In the genomic region with DNA sequence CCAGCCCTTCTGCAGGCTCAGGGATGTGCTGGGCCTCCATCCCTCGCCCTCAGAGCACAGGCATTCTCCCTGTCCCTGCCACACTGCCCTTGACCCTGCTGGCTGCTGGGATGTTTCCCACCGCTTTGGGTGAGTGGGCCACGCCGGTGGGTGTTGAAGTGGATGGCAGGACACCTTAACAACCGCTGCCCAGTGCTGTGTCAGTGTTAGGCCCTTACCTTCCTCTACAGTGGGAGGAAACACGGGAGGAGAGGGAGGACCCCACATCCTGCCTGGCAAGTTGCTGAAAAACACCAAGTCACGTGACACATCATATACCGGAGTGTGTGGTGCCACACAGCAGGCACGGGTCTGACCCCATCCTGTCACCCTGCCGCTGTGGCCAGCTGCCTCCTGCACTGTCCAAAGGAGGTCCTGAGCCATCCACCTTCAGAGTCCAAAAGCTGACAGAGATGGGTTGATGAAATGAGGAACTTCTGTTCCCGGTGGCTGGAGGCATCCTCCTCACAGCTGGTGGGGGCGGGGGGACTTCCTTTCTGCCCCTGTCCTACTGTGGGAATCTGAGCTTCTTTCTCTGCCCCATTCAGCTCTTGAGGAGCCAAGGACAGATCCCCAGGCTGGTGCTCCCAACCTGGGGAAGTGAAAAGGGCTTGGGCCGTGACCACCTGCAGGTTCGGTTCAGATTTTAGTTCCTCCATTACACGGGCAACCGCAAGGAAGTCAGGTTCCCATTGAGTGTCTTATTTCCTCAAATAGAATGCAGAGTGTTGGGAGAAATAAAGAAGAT, we compare ENCODE assay signal across 8 cellular contexts. TPM values are rescaled to one million over a fixed set of nuclear protein-coding genes. Genes with fewer than 3 reads are reported as not detected.
DNase-seq lines count a peak whose midpoint lies in the region; ATAC-seq and TF ChIP-seq lines count a peak whose summit lies in the region.

No MANE protein-coding gene starts in this region.

- H3K4me2 ChIP-seq in SU-DHL-6 (ENCODE audit: low read depth, low read length, poor library complexity, severe bottlenecking), result peak overlapping the region; percentile 38

- H3K79me2 ChIP-seq in SU-DHL-6 (ENCODE audit: insufficient read depth, low read length), result no peaks in the 10 kb centered on the region

- no peaks in the 10 kb centered on the region for H3K36me3 Mint-ChIP-seq in activated naive CD8-positive, alpha-beta T cell treated with anti-CD3 and anti-CD28 coated beads for 36 hours

- 12 to 15% (median 12%) methylated on average over 15 to 16 of the region's 16 CpGs for WGBS in spleen, 5 donors

- H3K27ac ChIP-seq in SU-DHL-6 (ENCODE audit: low read depth, low read length) (no peak overlapping the region), spleen (peak overlapping the region; percentile 74 to 97 (median 90)), uterus (no peak overlapping the region)

- H4K20me1 ChIP-seq in SU-DHL-6 (ENCODE audit: low read depth, low read length), result no peaks in the 10 kb centered on the region

- H3K9me2 ChIP-seq in SU-DHL-6 (replicated peaks; ENCODE audit: insufficient read depth, low read length), result no peaks in the 10 kb centered on the region

- no peak for TF ChIP-seq CTCF in SU-DHL-6 (IDR thresholded peaks at IDR 0.05; ENCODE audit: insufficient read depth, low read length, poor library complexity, severe bottlenecking)
- no peak for TF ChIP-seq CTCF in spleen (IDR thresholded peaks at IDR 0.05 in 8 of 11, conservative IDR thresholded peaks at IDR 0.05 in 3 of 11)
- TF ChIP-seq CTCF in uterus (IDR thresholded peaks at IDR 0.05), result no peak

- H3K9me3 ChIP-seq in SU-DHL-6 (ENCODE audit: insufficient read depth, low read length) (no peaks in the 10 kb centered on the region), spleen (no peaks in the 10 kb centered on the region), uterus (no peaks in the 10 kb centered on the region)

- peaks cover 21 to 96% (median 66%) of the 10 kb centered on the region in 6 donors for H3K4me1 ChIP-seq in spleen
- peaks cover 0 to 4% of the 10 kb centered on the region in 2 donors for H3K4me1 ChIP-seq in uterus

- DNase-seq in activated naive CD8-positive, alpha-beta T cell treated with anti-CD3 and anti-CD28 coated beads for 36 hours, result peak; percentile 50
- peak; percentile 91 for DNase-seq in spleen
- no peak for DNase-seq in uterus
- DNase-seq in NCI-H2081 treated with DMSO at 0.1 percent for 48 hours (lab: John Stamatoyannopoulos, UW), result no peak
- DNase-seq in NCI-H1930 (lab: John Stamatoyannopoulos, UW), result no peak
- no peak for DNase-seq in NCI-H2196 (lab: John Stamatoyannopoulos, UW; ENCODE audit: unreplicated experiment)

- no peak for TF ChIP-seq POLR2A in spleen (IDR thresholded peaks at IDR 0.05)
- TF ChIP-seq POLR2A in uterus (IDR thresholded peaks at IDR 0.05), result no peak

- H3K9ac ChIP-seq in SU-DHL-6 (ENCODE audit: low read length), result 0 out of 2 replicates have a peak overlapping the region, but pooled peaks have one; percentile 10

- peaks cover 31% of the 10 kb centered on the region for H3K4me1 Mint-ChIP-seq in activated naive CD8-positive, alpha-beta T cell treated with anti-CD3 and anti-CD28 coated beads for 36 hours

- peak overlapping the region; percentile 91 for H3K27ac Mint-ChIP-seq in activated naive CD8-positive, alpha-beta T cell treated with anti-CD3 and anti-CD28 coated beads for 36 hours

- H2AFZ ChIP-seq in SU-DHL-6 (ENCODE audit: low read depth, low read length, severe bottlenecking), result peak overlapping the region; percentile 14

- peak; percentile 43 for ATAC-seq in GM21423 (IDR thresholded peaks at IDR 0.05; ENCODE audit: unreplicated experiment)

- no peaks in the 10 kb centered on the region for H3K36me3 ChIP-seq in SU-DHL-6 (ENCODE audit: low read length)
- H3K36me3 ChIP-seq in spleen, result no peaks in the 10 kb centered on the region
- no peaks in the 10 kb centered on the region for H3K36me3 ChIP-seq in uterus

- H3K27me3 Mint-ChIP-seq in activated naive CD8-positive, alpha-beta T cell treated with anti-CD3 and anti-CD28 coated beads for 36 hours, result no peaks in the 10 kb centered on the region

- peak overlapping the region; percentile 66 for H3K4me3 Mint-ChIP-seq in activated naive CD8-positive, alpha-beta T cell treated with anti-CD3 and anti-CD28 coated beads for 36 hours

- H3K4me3 ChIP-seq in SU-DHL-6 (ENCODE audit: insufficient read depth, low read length, poor library complexity, severe bottlenecking) (no peak overlapping the region), spleen (peak overlapping the region in 6 of 8 donors; percentile 4 to 61 (median 24)), uterus (no peak overlapping the region)

- H3K27me3 ChIP-seq in SU-DHL-6 (ENCODE audit: low read length) (no peaks in the 10 kb centered on the region), spleen (replicated peaks in 1 of 7) (no peaks in the 10 kb centered on the region), uterus (no peaks in the 10 kb centered on the region)

- no peaks in the 10 kb centered on the region for H3F3A ChIP-seq in SU-DHL-6 (ENCODE audit: insufficient read depth)

- H3K9me3 Mint-ChIP-seq in activated naive CD8-positive, alpha-beta T cell treated with anti-CD3 and anti-CD28 coated beads for 36 hours, result no peaks in the 10 kb centered on the region

- intact Hi-C loops in spleen (cut with DNase I; ENCODE audit: low total_unique reads), result no loop called here
- intact Hi-C loops in uterus (cut with DNase I; ENCODE audit: low total_unique reads), result no loop called here

RNA-seq across cellular contexts. Expression of a gene that starts 3.2 kb away (rescaled TPM):
- 10 to 100 TPM; 18.9 to 19.6 TPM for total RNA-seq in activated naive CD8-positive, alpha-beta T cell treated with anti-CD3 and anti-CD28 coated beads for 36 hours
- total RNA-seq in spleen (100 to 1,000 TPM; 166 to 433 (median 273) TPM), uterus (10 to 100 TPM in 2 of 4 donors, 1 to 10 TPM in 2; 5.1 to 28.9 (median 15.8) TPM)
- 100 to 1,000 TPM in 1 of 3 donors, 10 to 100 TPM in 2; 82.4 to 122 (median 88.8) TPM for polyA plus RNA-seq in spleen

RNA-seq across cellular contexts. Expression of a gene that starts 38.5 kb away (rescaled TPM):
- total RNA-seq in activated naive CD8-positive, alpha-beta T cell treated with anti-CD3 and anti-CD28 coated beads for 36 hours, result 10 to 100 TPM; 60.0 to 70.5 TPM
- 10 to 100 TPM; 24.7 to 39.1 (median 30.1) TPM for total RNA-seq in spleen
- 10 to 100 TPM; 22.5 to 33.8 (median 29.1) TPM for polyA plus RNA-seq in spleen
- 10 to 100 TPM; 32.3 to 57.5 (median 43.6) TPM for total RNA-seq in uterus

RNA-seq across cellular contexts. Expression of a gene that starts 45.2 kb away (rescaled TPM):
- 100 to 1,000 TPM in 1 of 2 experiments, 10 to 100 TPM in 1; 89.4 to 102 TPM for total RNA-seq in activated naive CD8-positive, alpha-beta T cell treated with anti-CD3 and anti-CD28 coated beads for 36 hours
- 10 to 100 TPM; 32.2 to 49.1 (median 38.1) TPM for total RNA-seq in spleen
- polyA plus RNA-seq in spleen, result 10 to 100 TPM; 47.5 to 61.8 (median 60.9) TPM
- 10 to 100 TPM in 3 of 4 donors, 1 to 10 TPM in 1; 5.6 to 50.9 (median 34.1) TPM for total RNA-seq in uterus

Comparison
In these comparisons a context has a peak if more than half of its experiments do, and no peak if none do; other contexts are left out.
1. H3K27ac ChIP-seq: peak in spleen (8 of 8); none in SU-DHL-6 (single experiment) and uterus (0 of 2).
2. H3K4me3 ChIP-seq: peak in spleen (6 of 8); none in SU-DHL-6 (single experiment) and uterus (0 of 2).
3. DNase-seq: peak in activated naive CD8-positive, alpha-beta T cell treated with anti-CD3 and anti-CD28 coated beads for 36 hours (single experiment) and spleen (single experiment); none in uterus (0 of 2), NCI-H2081 treated with DMSO at 0.1 percent for 48 hours (single experiment), NCI-H1930 (0 of 2) and NCI-H2196 (single experiment).
4. RNA of a gene that starts 3.2 kb away (total RNA-seq): 166 to 433 TPM in spleen; 5.1 to 28.9 TPM in uterus and 18.9 to 19.6 TPM in activated naive CD8-positive, alpha-beta T cell treated with anti-CD3 and anti-CD28 coated beads for 36 hours; every median in the first group is over 4 times any median in the second.